1 cellular context compared by ENCODE assay signal in the genomic region with DNA sequence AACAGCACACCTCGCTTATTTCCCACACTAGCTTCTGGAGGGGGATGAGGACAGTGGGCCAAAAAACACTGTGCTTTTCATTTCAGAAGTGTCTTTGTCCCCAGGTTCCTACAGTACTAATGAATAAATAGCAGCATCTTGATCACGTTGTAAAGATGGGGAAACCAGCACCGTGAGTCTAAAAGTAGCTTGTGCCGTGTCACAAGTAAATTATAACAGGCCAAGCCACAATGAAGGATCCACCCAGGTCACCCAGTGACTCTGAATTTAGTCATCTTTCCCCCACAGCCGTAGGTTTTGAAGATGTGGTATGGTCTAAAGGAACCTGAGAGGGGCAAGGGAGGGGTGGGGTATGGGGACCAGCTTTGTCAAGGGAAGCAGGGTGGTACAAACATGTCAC.
TF ChIP-seq lines count a peak whose summit lies in the region.

No MANE protein-coding gene starts in this region.

TF ChIP-seq in GM12878, 131 proteins besides CTCF, POLR2A, EP300 and RAD21 (continued from another document):
- TF ChIP-seq, protein P1, sequence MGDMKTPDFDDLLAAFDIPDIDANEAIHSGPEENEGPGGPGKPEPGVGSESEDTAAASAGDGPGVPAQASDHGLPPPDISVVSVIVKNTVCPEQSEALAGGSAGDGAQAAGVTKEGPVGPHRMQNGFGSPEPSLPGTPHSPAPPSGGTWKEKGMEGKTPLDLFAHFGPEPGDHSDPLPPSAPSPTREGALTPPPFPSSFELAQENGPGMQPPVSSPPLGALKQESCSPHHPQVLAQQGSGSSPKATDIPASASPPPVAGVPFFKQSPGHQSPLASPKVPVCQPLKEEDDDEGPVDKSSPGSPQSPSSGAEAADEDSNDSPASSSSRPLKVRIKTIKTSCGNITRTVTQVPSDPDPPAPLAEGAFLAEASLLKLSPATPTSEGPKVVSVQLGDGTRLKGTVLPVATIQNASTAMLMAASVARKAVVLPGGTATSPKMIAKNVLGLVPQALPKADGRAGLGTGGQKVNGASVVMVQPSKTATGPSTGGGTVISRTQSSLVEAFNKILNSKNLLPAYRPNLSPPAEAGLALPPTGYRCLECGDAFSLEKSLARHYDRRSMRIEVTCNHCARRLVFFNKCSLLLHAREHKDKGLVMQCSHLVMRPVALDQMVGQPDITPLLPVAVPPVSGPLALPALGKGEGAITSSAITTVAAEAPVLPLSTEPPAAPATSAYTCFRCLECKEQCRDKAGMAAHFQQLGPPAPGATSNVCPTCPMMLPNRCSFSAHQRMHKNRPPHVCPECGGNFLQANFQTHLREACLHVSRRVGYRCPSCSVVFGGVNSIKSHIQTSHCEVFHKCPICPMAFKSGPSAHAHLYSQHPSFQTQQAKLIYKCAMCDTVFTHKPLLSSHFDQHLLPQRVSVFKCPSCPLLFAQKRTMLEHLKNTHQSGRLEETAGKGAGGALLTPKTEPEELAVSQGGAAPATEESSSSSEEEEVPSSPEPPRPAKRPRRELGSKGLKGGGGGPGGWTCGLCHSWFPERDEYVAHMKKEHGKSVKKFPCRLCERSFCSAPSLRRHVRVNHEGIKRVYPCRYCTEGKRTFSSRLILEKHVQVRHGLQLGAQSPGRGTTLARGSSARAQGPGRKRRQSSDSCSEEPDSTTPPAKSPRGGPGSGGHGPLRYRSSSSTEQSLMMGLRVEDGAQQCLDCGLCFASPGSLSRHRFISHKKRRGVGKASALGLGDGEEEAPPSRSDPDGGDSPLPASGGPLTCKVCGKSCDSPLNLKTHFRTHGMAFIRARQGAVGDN (IDR thresholded peaks at IDR 0.05): 0 out of 2 replicates have a peak, but pooled peaks have one; percentile 1
